Comparison of ENCODE assay signal across 26 cellular contexts in genomic region chr11:73100578-73100977, GRCh38.
"Had no signal": no experiment of that assay in that cellular context is flagged by ENCODE, and none has a peak within 500 bp of the region (broad histone marks: within the 10 kb centered on the region; RNA-seq: fewer than 3 reads in every experiment).

No MANE protein-coding gene starts in this region.

- H3K36me3 ChIP-seq: ascending aorta, Peyer's patch, WERI-Rb-1 had no signal

- H3K9ac ChIP-seq: SK-N-SH had no signal

- H3K27ac Mint-ChIP-seq: activated CD4-positive, alpha-beta T cell treated with anti-CD3 and anti-CD28 coated beads, Interleukin-2, amount 10 ng/mL, durations not matched to agents 24 days and 14 days; activated naive CD8-positive, alpha-beta T cell treated with anti-CD3 and anti-CD28 coated beads, Interleukin-2, amount 50 U/mL, for 24 hours had no signal

- H3K27me3 ChIP-seq: ascending aorta, body of pancreas, MG63, Peyer's patch, SJCRH30 had no signal

- H3K4me2 ChIP-seq: SK-N-SH had no signal

- H3K4me3 ChIP-seq: ascending aorta, body of pancreas, MG63, Peyer's patch, SJCRH30 had no signal

- H3K4me1 ChIP-seq: body of pancreas, Peyer's patch, SJCRH30 had no signal

- H3K9me3 Mint-ChIP-seq: activated CD4-positive, alpha-beta T cell treated with anti-CD3 and anti-CD28 coated beads, Interleukin-2, amount 10 ng/mL, durations not matched to agents 24 days and 14 days had no signal

- H3K9me3 ChIP-seq: ascending aorta, body of pancreas, MG63, Peyer's patch, SJCRH30, SK-N-SH had no signal

- H3K27ac ChIP-seq: ascending aorta, body of pancreas, Peyer's patch, RWPE1, SJCRH30, WERI-Rb-1 had no signal

- H3K4me3 Mint-ChIP-seq: activated CD4-positive, alpha-beta T cell treated with anti-CD3 and anti-CD28 coated beads, Interleukin-2, amount 10 ng/mL, durations not matched to agents 24 days and 14 days; activated naive CD8-positive, alpha-beta T cell treated with anti-CD3 and anti-CD28 coated beads, Interleukin-2, amount 50 U/mL, for 24 hours had no signal

- H3K27me3 Mint-ChIP-seq: activated CD4-positive, alpha-beta T cell treated with anti-CD3 and anti-CD28 coated beads, Interleukin-2, amount 10 ng/mL, durations not matched to agents 24 days and 14 days; activated naive CD8-positive, alpha-beta T cell treated with anti-CD3 and anti-CD28 coated beads, Interleukin-2, amount 50 U/mL, for 24 hours had no signal

- DNase-seq: activated CD4-positive, alpha-beta T cell treated with anti-CD3 and anti-CD28 coated beads, Interleukin-2, amount 10 ng/mL, durations not matched to agents 24 days and 14 days; activated CD4-positive, alpha-beta T cell treated with anti-CD3 and anti-CD28 coated beads, Interleukin-2, amount 50 U/mL, for 48 hours; activated CD4-positive, CD25-positive, alpha-beta regulatory T cell treated with anti-CD3 and anti-CD28 coated beads, Interleukin-2, amount 50 U/mL, for 72 hours; activated naive CD4-positive, alpha-beta T cell treated with anti-CD3 and anti-CD28 coated beads, Interleukin-2, amount 50 U/mL, for 16 hours; activated naive CD8-positive, alpha-beta T cell treated with anti-CD3 and anti-CD28 coated beads, Interleukin-2, amount 50 U/mL, for 24 hours; activated T-cell treated with anti-CD3 and anti-CD28 coated beads for 4 hours; activated T-cell treated with anti-CD3 and anti-CD28 coated beads, Interleukin-2, amount 50 U/mL, for 48 hours; amniotic stem cell; body of pancreas; central memory CD4-positive, alpha-beta T cell; MG63; MV-4-11; NCI-H1105; NCI-H1436; NCI-H1694 treated with DMSO at 0.1 percent for 48 hours; NCI-H2029 treated with DMSO at 0.1 percent for 48 hours; NCI-H446; NCI-H524; Peyer's patch; Right ventricle myocardium superior; SJCRH30; SK-N-SH; T-helper 1 cell; WERI-Rb-1 had no signal

- ATAC-seq: activated naive CD8-positive, alpha-beta T cell treated with anti-CD3 and anti-CD28 coated beads, Interleukin-2, amount 50 U/mL, for 24 hours; body of pancreas had no signal
